Comparison of ENCODE assay signal across 30 cellular contexts in the genomic region with DNA sequence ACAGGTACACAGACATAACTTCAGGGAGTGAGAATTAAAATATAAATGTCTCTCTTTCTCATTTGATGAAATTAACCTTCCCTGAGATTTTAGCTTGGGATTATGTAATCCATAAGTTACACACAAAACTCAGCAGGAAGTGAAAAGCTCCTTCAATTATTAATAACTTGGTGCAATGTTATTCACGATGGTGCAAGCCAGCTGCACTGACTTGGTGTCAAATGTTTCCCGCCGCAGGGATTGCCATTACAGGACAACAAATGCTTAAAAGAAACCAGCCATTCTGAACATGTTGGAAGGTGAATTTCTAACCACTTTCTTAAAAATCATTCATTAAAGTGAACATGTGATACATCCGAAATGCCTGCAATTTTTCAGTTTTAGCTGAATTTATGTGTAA.
"Had no signal": no experiment of that assay in that cellular context is flagged by ENCODE, and none has a peak within 500 bp of the region (broad histone marks: within the 10 kb centered on the region; RNA-seq: fewer than 3 reads in every experiment).

No MANE protein-coding gene starts in this region.

- FAIRE-seq: bronchial epithelial cell, colon, endometrium, islet of Langerhans, pancreas had no signal

- H3K27me3 Mint-ChIP-seq: activated CD8-positive, alpha-beta T cell treated with anti-CD3 and anti-CD28 coated beads for 36 hours; naive thymus-derived CD8-positive, alpha-beta T cell; T-helper 17 cell had no signal

- H3K4me1 Mint-ChIP-seq: neural crest cell had no signal

- H3K4me1 ChIP-seq: pancreas, prostate gland, tibial nerve had no signal

- H3K27me3 ChIP-seq: esophagus squamous epithelium, pancreas, right atrium auricular region, tibial nerve had no signal

- H3K4me3 Mint-ChIP-seq: activated CD8-positive, alpha-beta T cell treated with anti-CD3 and anti-CD28 coated beads for 36 hours; mesothelial cell of epicardium; naive thymus-derived CD8-positive, alpha-beta T cell; neural crest cell; T-helper 17 cell; WTC11 had no signal

- H3K27ac ChIP-seq: epithelial cell of prostate, pancreas, prostate gland had no signal

- H3K36me3 ChIP-seq: prostate gland had no signal

- H3K4me3 ChIP-seq: pancreas, prostate gland, right atrium auricular region, tibial nerve had no signal

- H3K9me3 ChIP-seq: esophagus squamous epithelium, pancreas, prostate gland had no signal

- H3K9me3 Mint-ChIP-seq: activated naive CD4-positive, alpha-beta T cell treated with anti-CD3 and anti-CD28 coated beads, Interleukin-2, amount 50 U/mL, for 72 hours had no signal

- DNase-seq: activated CD4-positive, alpha-beta T cell treated with anti-CD3 and anti-CD28 coated beads, Interleukin-2, amount 50 U/mL, for 1 hour; activated CD8-positive, alpha-beta T cell treated with anti-CD3 and anti-CD28 coated beads for 36 hours; activated naive CD4-positive, alpha-beta T cell; activated T-cell treated with anti-CD3 and anti-CD28 coated beads, Interleukin-2, amount 50 U/mL, for 48 hours; dermis blood vessel endothelial cell; effector CD8-positive, alpha-beta T cell; esophagus squamous epithelium; foreskin melanocyte; glutamatergic neuron; left cardiac atrium; left ventricle myocardium superior; mammary epithelial cell; naive thymus-derived CD8-positive, alpha-beta T cell; nucleus accumbens; pancreas; stimulated activated naive CD4-positive, alpha-beta T cell; T-helper 17 cell had no signal

- ATAC-seq: activated CD8-positive, alpha-beta T cell treated with anti-CD3 and anti-CD28 coated beads for 36 hours; activated naive CD4-positive, alpha-beta T cell treated with anti-CD3 and anti-CD28 coated beads, Interleukin-2, amount 50 U/mL, for 72 hours; left cardiac atrium; left ventricle myocardium superior; naive thymus-derived CD8-positive, alpha-beta T cell; T-helper 17 cell; WTC11 had no signal

- H3K27ac Mint-ChIP-seq: activated T-helper 2 cell treated with anti-CD3 and anti-CD28 coated beads, Interferon-gamma antibody, Interleukin-2, Interleukin-4, amounts not matched to agents 10 μg/mL and 5 μg/mL and 100 μg/mL, durations not matched to agents 14 hours and 24 hours and 36 hours; T-helper 17 cell; WTC11 had no signal
